1 cellular context compared by ENCODE assay signal in the genomic region with DNA sequence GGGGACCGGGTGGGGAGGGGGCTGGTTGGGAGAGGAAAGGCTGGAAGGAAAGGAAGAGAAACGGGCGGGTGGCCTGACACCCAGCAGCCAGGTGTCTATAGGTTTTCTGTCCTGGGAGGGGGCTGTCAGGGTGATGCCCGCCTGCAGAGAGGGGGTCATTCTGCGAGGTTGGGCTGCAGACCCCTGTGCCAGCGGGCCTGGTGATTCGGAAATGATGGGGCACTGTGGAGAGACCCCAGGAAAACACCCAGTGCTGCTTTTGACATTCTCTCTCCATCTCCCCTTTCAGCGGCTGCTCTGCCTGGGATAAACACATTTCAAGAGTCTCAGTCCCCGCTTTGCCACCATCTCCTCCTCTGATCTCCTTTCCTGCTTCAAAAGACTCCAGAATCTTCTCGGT.
TF ChIP-seq lines count a peak whose summit lies in the region.

No MANE protein-coding gene starts in this region.

TF ChIP-seq in IMR-90, 13 proteins besides CTCF, POLR2A, EP300 and RAD21:
- TF ChIP-seq RCOR1 (IDR thresholded peaks at IDR 0.05; ENCODE audit: insufficient replicate concordance, low read length) (no peak), MAZ (IDR thresholded peaks at IDR 0.05; ENCODE audit: borderline replicate concordance, low read depth, low read length) (no peak), RFX5 (IDR thresholded peaks at IDR 0.05; ENCODE audit: low read depth, low read length) (no peak), NFE2L2 (IDR thresholded peaks at IDR 0.05; ENCODE audit: low read depth, low read length) (no peak), BHLHE40 (IDR thresholded peaks at IDR 0.05; ENCODE audit: low read depth, low read length) (no peak)
- TF ChIP-seq, protein P1, sequence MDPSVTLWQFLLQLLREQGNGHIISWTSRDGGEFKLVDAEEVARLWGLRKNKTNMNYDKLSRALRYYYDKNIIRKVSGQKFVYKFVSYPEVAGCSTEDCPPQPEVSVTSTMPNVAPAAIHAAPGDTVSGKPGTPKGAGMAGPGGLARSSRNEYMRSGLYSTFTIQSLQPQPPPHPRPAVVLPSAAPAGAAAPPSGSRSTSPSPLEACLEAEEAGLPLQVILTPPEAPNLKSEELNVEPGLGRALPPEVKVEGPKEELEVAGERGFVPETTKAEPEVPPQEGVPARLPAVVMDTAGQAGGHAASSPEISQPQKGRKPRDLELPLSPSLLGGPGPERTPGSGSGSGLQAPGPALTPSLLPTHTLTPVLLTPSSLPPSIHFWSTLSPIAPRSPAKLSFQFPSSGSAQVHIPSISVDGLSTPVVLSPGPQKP (IDR thresholded peaks at IDR 0.05; ENCODE audit: borderline replicate concordance, low read depth, low read length), result no peak
- TF ChIP-seq, protein P2, sequence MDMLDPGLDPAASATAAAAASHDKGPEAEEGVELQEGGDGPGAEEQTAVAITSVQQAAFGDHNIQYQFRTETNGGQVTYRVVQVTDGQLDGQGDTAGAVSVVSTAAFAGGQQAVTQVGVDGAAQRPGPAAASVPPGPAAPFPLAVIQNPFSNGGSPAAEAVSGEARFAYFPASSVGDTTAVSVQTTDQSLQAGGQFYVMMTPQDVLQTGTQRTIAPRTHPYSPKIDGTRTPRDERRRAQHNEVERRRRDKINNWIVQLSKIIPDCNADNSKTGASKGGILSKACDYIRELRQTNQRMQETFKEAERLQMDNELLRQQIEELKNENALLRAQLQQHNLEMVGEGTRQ (IDR thresholded peaks at IDR 0.05; ENCODE audit: low read depth, low read length), result no peak
